In genomic region chr17:40648326-40648968, GRCh38 we compare ENCODE assay signal across 1 cellular context.
TF ChIP-seq lines count a peak whose summit lies in the region.

No MANE protein-coding gene starts in this region.

TF ChIP-seq in HepG2, 621 proteins besides CTCF, POLR2A, EP300 and RAD21 (continued from another document and continues in another):
- TF ChIP-seq NCOR1 (IDR thresholded peaks at IDR 0.05; ENCODE audit: borderline replicate concordance, low read length) (no peak), MXD4 (CRISPR knock-in tag; IDR thresholded peaks at IDR 0.05) (peak; percentile 52; the same call in 1 of the 2 replicates), ZSCAN25 (CRISPR knock-in tag; IDR thresholded peaks at IDR 0.05) (no peak), RARG (CRISPR knock-in tag; IDR thresholded peaks at IDR 0.05; ENCODE audit: low read depth) (0 out of 2 replicates have a peak, but pooled peaks have one; percentile 48), PTBP1 (IDR thresholded peaks at IDR 0.05; ENCODE audit: low read depth, low read length, poor library complexity, severe bottlenecking) (no peak), ZNF501 (CRISPR knock-in tag; IDR thresholded peaks at IDR 0.05) (peak; percentile 55; the same call in 1 of the 2 replicates), ZNF777 (CRISPR knock-in tag; IDR thresholded peaks at IDR 0.05) (peak; percentile 29), TOE1 (CRISPR knock-in tag; IDR thresholded peaks at IDR 0.05) (no peak; the same call in 1 of the 2 replicates), ZBTB25 (CRISPR knock-in tag; IDR thresholded peaks at IDR 0.05) (no peak; the same call in 1 of the 2 replicates), ZNF580 (CRISPR knock-in tag; IDR thresholded peaks at IDR 0.05; ENCODE audit: borderline replicate concordance, low read depth) (peak; percentile 69; the same call in 1 of the 2 replicates), ZNF780A (CRISPR knock-in tag; IDR thresholded peaks at IDR 0.05) (no peak), FOXK1 (CRISPR knock-in tag; IDR thresholded peaks at IDR 0.05; ENCODE audit: borderline replicate concordance, low read depth) (no peak), ZNF562 (CRISPR knock-in tag; IDR thresholded peaks at IDR 0.05; ENCODE audit: borderline replicate concordance) (no peak), ZNF30 (CRISPR knock-in tag; IDR thresholded peaks at IDR 0.05) (peak; percentile 28; the same call in 1 of the 2 replicates), KLF11 (CRISPR knock-in tag; IDR thresholded peaks at IDR 0.05) (no peak), SALL2 (CRISPR knock-in tag; IDR thresholded peaks at IDR 0.05) (no peak), ZNF143 (CRISPR knock-in tag; IDR thresholded peaks at IDR 0.05) (0 out of 2 replicates have a peak, but pooled peaks have one; percentile 4), MIXL1 (CRISPR knock-in tag; IDR thresholded peaks at IDR 0.05) (peak; percentile 9; the same call in 1 of the 2 replicates), FOXM1 (CRISPR knock-in tag; IDR thresholded peaks at IDR 0.05) (no peak), ZNF260 (CRISPR knock-in tag; IDR thresholded peaks at IDR 0.05; ENCODE audit: borderline replicate concordance, low read depth) (no peak), PHF20 (CRISPR knock-in tag; IDR thresholded peaks at IDR 0.05) (no peak), HNF4A (CRISPR knock-in tag; IDR thresholded peaks at IDR 0.05) (peak; percentile 28; the same call in 1 of the 2 replicates), MED13 (CRISPR knock-in tag; IDR thresholded peaks at IDR 0.05) (no peak; the same call in 1 of the 2 replicates), SRF (IDR thresholded peaks at IDR 0.05; ENCODE audit: low read depth, low read length) (no peak), TGIF2 (CRISPR knock-in tag; IDR thresholded peaks at IDR 0.05) (no peak), ZNF264 (CRISPR knock-in tag; IDR thresholded peaks at IDR 0.05) (peak; percentile 1; the same call in 1 of the 2 replicates), PLRG1 (conservative IDR thresholded peaks at IDR 0.05) (no peak), SMYD3 (CRISPR knock-in tag; IDR thresholded peaks at IDR 0.05) (peak; percentile 17), PRDM10 (CRISPR knock-in tag; IDR thresholded peaks at IDR 0.05; ENCODE audit: low read depth) (0 out of 2 replicates have a peak, but pooled peaks have one; percentile 15), MYNN (CRISPR knock-in tag; IDR thresholded peaks at IDR 0.05; ENCODE audit: low read depth) (no peak), ZMYM2 (CRISPR knock-in tag; IDR thresholded peaks at IDR 0.05) (no peak), KDM3A (CRISPR knock-in tag; IDR thresholded peaks at IDR 0.05; ENCODE audit: low read depth) (no peak), TBL1XR1 (IDR thresholded peaks at IDR 0.05; ENCODE audit: borderline replicate concordance, low read length, partially characterized antibody) (no peak), CHD2 (IDR thresholded peaks at IDR 0.05; ENCODE audit: low read depth, low read length) (no peak), ZNF891 (CRISPR knock-in tag; IDR thresholded peaks at IDR 0.05) (peak; percentile 85; the same call in 1 of the 2 replicates), ZBTB1 (CRISPR knock-in tag; IDR thresholded peaks at IDR 0.05; ENCODE audit: borderline replicate concordance) (no peak), PRDM15 (CRISPR knock-in tag; IDR thresholded peaks at IDR 0.05) (no peak), ZNF12 (CRISPR knock-in tag; IDR thresholded peaks at IDR 0.05) (no peak), HOXA9 (CRISPR knock-in tag; IDR thresholded peaks at IDR 0.05; ENCODE audit: borderline replicate concordance) (no peak), SP4 (CRISPR knock-in tag; IDR thresholded peaks at IDR 0.05) (no peak), ZNF33A (CRISPR knock-in tag; IDR thresholded peaks at IDR 0.05; ENCODE audit: borderline replicate concordance) (no peak)
- TF ChIP-seq, protein P1, sequence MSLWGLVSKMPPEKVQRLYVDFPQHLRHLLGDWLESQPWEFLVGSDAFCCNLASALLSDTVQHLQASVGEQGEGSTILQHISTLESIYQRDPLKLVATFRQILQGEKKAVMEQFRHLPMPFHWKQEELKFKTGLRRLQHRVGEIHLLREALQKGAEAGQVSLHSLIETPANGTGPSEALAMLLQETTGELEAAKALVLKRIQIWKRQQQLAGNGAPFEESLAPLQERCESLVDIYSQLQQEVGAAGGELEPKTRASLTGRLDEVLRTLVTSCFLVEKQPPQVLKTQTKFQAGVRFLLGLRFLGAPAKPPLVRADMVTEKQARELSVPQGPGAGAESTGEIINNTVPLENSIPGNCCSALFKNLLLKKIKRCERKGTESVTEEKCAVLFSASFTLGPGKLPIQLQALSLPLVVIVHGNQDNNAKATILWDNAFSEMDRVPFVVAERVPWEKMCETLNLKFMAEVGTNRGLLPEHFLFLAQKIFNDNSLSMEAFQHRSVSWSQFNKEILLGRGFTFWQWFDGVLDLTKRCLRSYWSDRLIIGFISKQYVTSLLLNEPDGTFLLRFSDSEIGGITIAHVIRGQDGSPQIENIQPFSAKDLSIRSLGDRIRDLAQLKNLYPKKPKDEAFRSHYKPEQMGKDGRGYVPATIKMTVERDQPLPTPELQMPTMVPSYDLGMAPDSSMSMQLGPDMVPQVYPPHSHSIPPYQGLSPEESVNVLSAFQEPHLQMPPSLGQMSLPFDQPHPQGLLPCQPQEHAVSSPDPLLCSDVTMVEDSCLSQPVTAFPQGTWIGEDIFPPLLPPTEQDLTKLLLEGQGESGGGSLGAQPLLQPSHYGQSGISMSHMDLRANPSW (CRISPR knock-in tag; IDR thresholded peaks at IDR 0.05; ENCODE audit: borderline replicate concordance), result no peak
- TF ChIP-seq, protein P2, sequence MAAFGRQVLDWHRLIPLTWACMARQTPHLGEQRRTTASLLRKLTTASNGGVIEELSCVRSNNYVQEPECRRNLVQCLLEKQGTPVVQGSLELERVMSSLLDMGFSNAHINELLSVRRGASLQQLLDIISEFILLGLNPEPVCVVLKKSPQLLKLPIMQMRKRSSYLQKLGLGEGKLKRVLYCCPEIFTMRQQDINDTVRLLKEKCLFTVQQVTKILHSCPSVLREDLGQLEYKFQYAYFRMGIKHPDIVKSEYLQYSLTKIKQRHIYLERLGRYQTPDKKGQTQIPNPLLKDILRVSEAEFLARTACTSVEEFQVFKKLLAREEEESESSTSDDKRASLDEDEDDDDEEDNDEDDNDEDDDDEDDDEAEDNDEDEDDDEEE (CRISPR knock-in tag; IDR thresholded peaks at IDR 0.05), result no peak
- TF ChIP-seq, protein P3, sequence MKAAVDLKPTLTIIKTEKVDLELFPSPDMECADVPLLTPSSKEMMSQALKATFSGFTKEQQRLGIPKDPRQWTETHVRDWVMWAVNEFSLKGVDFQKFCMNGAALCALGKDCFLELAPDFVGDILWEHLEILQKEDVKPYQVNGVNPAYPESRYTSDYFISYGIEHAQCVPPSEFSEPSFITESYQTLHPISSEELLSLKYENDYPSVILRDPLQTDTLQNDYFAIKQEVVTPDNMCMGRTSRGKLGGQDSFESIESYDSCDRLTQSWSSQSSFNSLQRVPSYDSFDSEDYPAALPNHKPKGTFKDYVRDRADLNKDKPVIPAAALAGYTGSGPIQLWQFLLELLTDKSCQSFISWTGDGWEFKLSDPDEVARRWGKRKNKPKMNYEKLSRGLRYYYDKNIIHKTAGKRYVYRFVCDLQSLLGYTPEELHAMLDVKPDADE (CRISPR knock-in tag; IDR thresholded peaks at IDR 0.05), result 0 out of 2 replicates have a peak, but pooled peaks have one; percentile 51
- TF ChIP-seq, protein P4, sequence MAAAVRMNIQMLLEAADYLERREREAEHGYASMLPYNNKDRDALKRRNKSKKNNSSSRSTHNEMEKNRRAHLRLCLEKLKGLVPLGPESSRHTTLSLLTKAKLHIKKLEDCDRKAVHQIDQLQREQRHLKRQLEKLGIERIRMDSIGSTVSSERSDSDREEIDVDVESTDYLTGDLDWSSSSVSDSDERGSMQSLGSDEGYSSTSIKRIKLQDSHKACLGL (CRISPR knock-in tag; IDR thresholded peaks at IDR 0.05), result no peak; the same call in 1 of the 2 replicates
- TF ChIP-seq, protein P5, sequence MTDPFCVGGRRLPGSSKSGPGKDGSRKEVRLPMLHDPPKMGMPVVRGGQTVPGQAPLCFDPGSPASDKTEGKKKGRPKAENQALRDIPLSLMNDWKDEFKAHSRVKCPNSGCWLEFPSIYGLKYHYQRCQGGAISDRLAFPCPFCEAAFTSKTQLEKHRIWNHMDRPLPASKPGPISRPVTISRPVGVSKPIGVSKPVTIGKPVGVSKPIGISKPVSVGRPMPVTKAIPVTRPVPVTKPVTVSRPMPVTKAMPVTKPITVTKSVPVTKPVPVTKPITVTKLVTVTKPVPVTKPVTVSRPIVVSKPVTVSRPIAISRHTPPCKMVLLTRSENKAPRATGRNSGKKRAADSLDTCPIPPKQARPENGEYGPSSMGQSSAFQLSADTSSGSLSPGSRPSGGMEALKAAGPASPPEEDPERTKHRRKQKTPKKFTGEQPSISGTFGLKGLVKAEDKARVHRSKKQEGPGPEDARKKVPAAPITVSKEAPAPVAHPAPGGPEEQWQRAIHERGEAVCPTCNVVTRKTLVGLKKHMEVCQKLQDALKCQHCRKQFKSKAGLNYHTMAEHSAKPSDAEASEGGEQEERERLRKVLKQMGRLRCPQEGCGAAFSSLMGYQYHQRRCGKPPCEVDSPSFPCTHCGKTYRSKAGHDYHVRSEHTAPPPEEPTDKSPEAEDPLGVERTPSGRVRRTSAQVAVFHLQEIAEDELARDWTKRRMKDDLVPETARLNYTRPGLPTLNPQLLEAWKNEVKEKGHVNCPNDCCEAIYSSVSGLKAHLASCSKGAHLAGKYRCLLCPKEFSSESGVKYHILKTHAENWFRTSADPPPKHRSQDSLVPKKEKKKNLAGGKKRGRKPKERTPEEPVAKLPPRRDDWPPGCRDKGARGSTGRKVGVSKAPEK (CRISPR knock-in tag; IDR thresholded peaks at IDR 0.05; ENCODE audit: borderline replicate concordance), result no peak
- TF ChIP-seq, protein P6, sequence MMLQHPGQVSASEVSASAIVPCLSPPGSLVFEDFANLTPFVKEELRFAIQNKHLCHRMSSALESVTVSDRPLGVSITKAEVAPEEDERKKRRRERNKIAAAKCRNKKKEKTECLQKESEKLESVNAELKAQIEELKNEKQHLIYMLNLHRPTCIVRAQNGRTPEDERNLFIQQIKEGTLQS (CRISPR knock-in tag; IDR thresholded peaks at IDR 0.05), result no peak
